17 cellular contexts compared by ENCODE assay signal in the genomic region with DNA sequence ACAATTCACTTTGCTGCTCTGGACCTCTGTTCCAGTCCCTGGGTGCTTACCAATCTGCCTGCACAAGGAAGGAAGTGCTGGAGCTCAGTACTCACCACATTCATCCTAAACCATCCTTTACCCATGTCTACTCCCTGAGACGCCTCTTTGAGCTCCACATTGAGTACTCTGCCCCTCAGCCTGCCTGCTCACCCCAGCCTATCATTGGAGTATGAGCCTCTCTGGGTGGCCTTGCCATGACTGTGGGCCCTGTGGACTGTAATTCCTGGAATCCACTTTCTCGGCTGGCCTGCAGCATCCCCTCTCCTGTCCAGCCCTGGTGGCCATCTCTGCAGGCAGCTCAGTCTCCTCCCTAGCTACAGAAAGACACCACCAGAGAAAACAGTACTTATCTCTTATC.
A peak's percentile ranks its signal among the peaks of the same experiment; 100 is the strongest.
DNase-seq lines count a peak whose midpoint lies in the region; ATAC-seq, FAIRE-seq and TF ChIP-seq lines count a peak whose summit lies in the region.
"Had no signal": no experiment of that assay in that cellular context is flagged by ENCODE, and none has a peak within 500 bp of the region (broad histone marks: within the 10 kb centered on the region; RNA-seq: fewer than 3 reads in every experiment).

No MANE protein-coding gene starts in this region.

- DNase-seq in right atrium auricular region (ENCODE audit: low spot score) (peak; percentile 51), left cardiac atrium (no peak), bronchial epithelial cell (ENCODE audit: low read depth) (no peak), endodermal cell (no peak), CD14-positive monocyte (ENCODE audit: low spot score) (no peak)
- DNase-seq: 8988T; ACHN; Calu3; CD4-positive, alpha-beta T cell; DMS 273 treated with DMSO at 0.1 percent for 48 hours had no signal

- H3K9me3 Mint-ChIP-seq in endodermal cell, result peaks cover 3% of the 10 kb centered on the region
- peaks cover 0 to 6% (median 2%) of the 10 kb centered on the region in 7 donors for H3K9me3 Mint-ChIP-seq in CD14-positive monocyte
- H3K9me3 Mint-ChIP-seq: CD4-positive, alpha-beta T cell had no signal

- H3K9me3 ChIP-seq in right atrium auricular region, result no peaks in the 10 kb centered on the region
- no peaks in the 10 kb centered on the region for H3K9me3 ChIP-seq in endodermal cell (ENCODE audit: control insufficient read depth, low read length)
- H3K9me3 ChIP-seq: BLaER1 treated with 17β-estradiol and CSF1 and Interleukin-3, amounts not matched to agents 10 nM and 100 nM; HAP-1 had no signal

- H3K27ac Mint-ChIP-seq in endodermal cell (no peak overlapping the region), CD14-positive monocyte (no peak overlapping the region)
- H3K27ac Mint-ChIP-seq: CD4-positive, alpha-beta T cell had no signal

- intact Hi-C loops in left cardiac atrium (cut with DNase I), result loop anchor here in 1 of 2 donors (10.0 kb wide), 1 partner anchor 144 kb away; no protein-coding TSS in a partner anchor
- intact Hi-C loops in CD14-positive monocyte (cut with micrococcal nuclease), result no loop called here

- TF ChIP-seq CTCF in right atrium auricular region (IDR thresholded peaks at IDR 0.05) (no peak), bronchial epithelial cell (IDR thresholded peaks at IDR 0.05; ENCODE audit: insufficient read depth, low read length, severe bottlenecking) (no peak), endodermal cell (conservative IDR thresholded peaks at IDR 0.05) (peak; percentile 19), CD14-positive monocyte (IDR thresholded peaks at IDR 0.05) (no peak)

- no peaks in the 10 kb centered on the region for H3K36me3 ChIP-seq in right atrium auricular region
- H3K36me3 ChIP-seq in bronchial epithelial cell (ENCODE audit: control insufficient read depth, insufficient read depth, low read length), result no peaks in the 10 kb centered on the region
- H3K36me3 ChIP-seq in endodermal cell (ENCODE audit: control insufficient read depth, insufficient read depth, low read length), result no peaks in the 10 kb centered on the region
- H3K36me3 ChIP-seq: BLaER1 treated with 17β-estradiol and CSF1 and Interleukin-3, amounts not matched to agents 10 nM and 100 nM; HAP-1 had no signal

- H3K4me3 ChIP-seq in right atrium auricular region, result no peak overlapping the region
- no peak overlapping the region for H3K4me3 ChIP-seq in bronchial epithelial cell (ENCODE audit: low read depth, low read length)
- H3K4me3 ChIP-seq in endodermal cell (ENCODE audit: low read length), result no peak overlapping the region
- H3K4me3 ChIP-seq: BLaER1 treated with 17β-estradiol and CSF1 and Interleukin-3, amounts not matched to agents 10 nM and 100 nM; GM12878; HAP-1 had no signal

- ATAC-seq in left cardiac atrium, result no peak
- ATAC-seq in GM21526 (IDR thresholded peaks at IDR 0.05; ENCODE audit: low FRiP score, unreplicated experiment), result no peak
- ATAC-seq in GM21576 (IDR thresholded peaks at IDR 0.05; ENCODE audit: unreplicated experiment), result no peak
- ATAC-seq: GM12878 had no signal

- H3K4me1 ChIP-seq in right atrium auricular region (peaks cover 0 to 25% of the 10 kb centered on the region in 2 donors), endodermal cell (ENCODE audit: control insufficient read depth, insufficient read depth, low read length) (peaks cover 30% of the 10 kb centered on the region)
- H3K4me1 ChIP-seq: HAP-1 had no signal

- H3K4me1 Mint-ChIP-seq in endodermal cell (peaks cover 40% of the 10 kb centered on the region), CD14-positive monocyte (no peaks in the 10 kb centered on the region)

- peaks cover 19% of the 10 kb centered on the region for H3K27me3 Mint-ChIP-seq in endodermal cell (ENCODE audit: insufficient read depth)
- peaks cover 0 to 3% (median 3%) of the 10 kb centered on the region in 3 donors for H3K27me3 Mint-ChIP-seq in CD14-positive monocyte (ENCODE audit: low read depth in 3 of 3)

- H3K4me3 Mint-ChIP-seq in endodermal cell (no peak overlapping the region), CD14-positive monocyte (no peak overlapping the region)
- H3K4me3 Mint-ChIP-seq: CD4-positive, alpha-beta T cell had no signal

- WGBS in endodermal cell (ENCODE audit: insufficient coverage in 1 of 2, insufficient read length in 1 of 2), 2 experiments, result 96 to 100% methylated on average over 1 to 2 of the region's 2 CpGs

- no peaks in the 10 kb centered on the region for H3K36me3 Mint-ChIP-seq in endodermal cell (ENCODE audit: low read depth)
- no peaks in the 10 kb centered on the region for H3K36me3 Mint-ChIP-seq in CD14-positive monocyte

- H3K27me3 ChIP-seq in right atrium auricular region (no peaks in the 10 kb centered on the region), bronchial epithelial cell (ENCODE audit: control insufficient read depth, insufficient read depth, low read length) (no peaks in the 10 kb centered on the region), endodermal cell (ENCODE audit: control insufficient read depth, insufficient read depth, low read length, poor library complexity, severe bottlenecking) (peaks cover 18% of the 10 kb centered on the region)
- H3K27me3 ChIP-seq: BLaER1 treated with 17β-estradiol and CSF1 and Interleukin-3, amounts not matched to agents 10 nM and 100 nM had no signal

- H3K27ac ChIP-seq in right atrium auricular region, result no peak overlapping the region
- H3K27ac ChIP-seq in endodermal cell (ENCODE audit: low read depth, low read length), result no peak overlapping the region
- H3K27ac ChIP-seq: BLaER1 treated with 17β-estradiol and CSF1 and Interleukin-3, amounts not matched to agents 10 nM and 100 nM had no signal

- FAIRE-seq in bronchial epithelial cell (lab: Jason Lieb, UNC), result peak; percentile 7
- FAIRE-seq: GM12878, GM18507, H1 had no signal

- H3K9ac ChIP-seq in endodermal cell (ENCODE audit: extremely low read depth, low read length, poor library complexity, severe bottlenecking), result no peak overlapping the region
- H3K9ac ChIP-seq: BLaER1 treated with 17β-estradiol and CSF1 and Interleukin-3, amounts not matched to agents 10 nM and 100 nM had no signal
